ENCODE assay signal across 8 cellular contexts in the genomic region with DNA sequence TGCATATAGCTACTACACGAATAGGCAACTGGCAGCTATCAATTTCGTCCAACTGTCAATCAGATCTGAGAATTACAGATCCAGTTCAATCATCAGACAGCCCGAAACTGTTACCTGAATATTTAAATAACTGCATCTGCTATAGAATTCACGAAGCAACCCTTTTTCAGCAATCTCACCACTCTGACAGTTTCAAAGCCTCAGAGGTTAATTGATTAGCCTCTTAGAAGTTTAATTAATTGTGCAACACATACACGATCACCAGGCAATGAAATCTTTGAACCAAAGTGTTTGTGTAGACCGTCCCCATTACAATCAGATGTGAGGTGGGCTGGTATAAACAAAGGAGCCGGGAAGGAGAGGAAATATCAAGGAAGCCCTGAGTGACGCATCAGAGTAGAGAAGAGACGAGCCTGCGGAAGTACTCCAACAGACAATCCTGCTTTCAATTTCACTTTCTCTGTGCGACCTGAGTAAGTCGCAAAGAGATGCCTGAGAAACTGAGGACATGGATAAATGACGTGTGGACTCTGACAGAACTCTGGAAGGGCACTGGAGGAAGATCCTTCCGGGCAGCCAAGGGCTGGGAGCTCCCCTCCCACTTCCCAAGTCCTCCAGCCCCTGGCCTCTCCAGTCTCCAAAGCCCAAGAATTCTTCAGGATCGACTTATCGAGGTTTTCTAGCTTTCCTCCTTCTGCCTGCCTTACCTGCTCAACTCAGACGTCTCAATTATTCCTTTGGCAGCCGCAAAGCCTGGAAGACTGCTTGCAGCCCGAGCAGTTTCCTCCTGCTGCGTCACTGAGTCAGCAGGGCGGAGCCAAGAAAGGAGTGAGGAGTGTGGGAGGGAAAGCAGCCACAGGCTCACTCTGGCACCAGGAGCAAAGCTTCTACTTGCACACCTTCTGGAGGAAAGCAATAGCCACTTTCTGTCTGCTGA. TPM values are rescaled to one million over a fixed set of nuclear protein-coding genes. Genes with fewer than 3 reads are reported as not detected.
DNase-seq lines count a peak whose midpoint lies in the region; ATAC-seq and TF ChIP-seq lines count a peak whose summit lies in the region.

A gene with protein sequence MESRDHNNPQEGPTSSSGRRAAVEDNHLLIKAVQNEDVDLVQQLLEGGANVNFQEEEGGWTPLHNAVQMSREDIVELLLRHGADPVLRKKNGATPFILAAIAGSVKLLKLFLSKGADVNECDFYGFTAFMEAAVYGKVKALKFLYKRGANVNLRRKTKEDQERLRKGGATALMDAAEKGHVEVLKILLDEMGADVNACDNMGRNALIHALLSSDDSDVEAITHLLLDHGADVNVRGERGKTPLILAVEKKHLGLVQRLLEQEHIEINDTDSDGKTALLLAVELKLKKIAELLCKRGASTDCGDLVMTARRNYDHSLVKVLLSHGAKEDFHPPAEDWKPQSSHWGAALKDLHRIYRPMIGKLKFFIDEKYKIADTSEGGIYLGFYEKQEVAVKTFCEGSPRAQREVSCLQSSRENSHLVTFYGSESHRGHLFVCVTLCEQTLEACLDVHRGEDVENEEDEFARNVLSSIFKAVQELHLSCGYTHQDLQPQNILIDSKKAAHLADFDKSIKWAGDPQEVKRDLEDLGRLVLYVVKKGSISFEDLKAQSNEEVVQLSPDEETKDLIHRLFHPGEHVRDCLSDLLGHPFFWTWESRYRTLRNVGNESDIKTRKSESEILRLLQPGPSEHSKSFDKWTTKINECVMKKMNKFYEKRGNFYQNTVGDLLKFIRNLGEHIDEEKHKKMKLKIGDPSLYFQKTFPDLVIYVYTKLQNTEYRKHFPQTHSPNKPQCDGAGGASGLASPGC (minus strand): TSS at position 797 of the 937 bp plus-strand sequence. CDS start 2,450 bp downstream, outside the sequence.

- H2AFZ ChIP-seq in mesenchymal stem cell (ENCODE audit: low read depth, low read length), result peak within 1 kb of the TSS; percentile 74

- H3K27ac Mint-ChIP-seq in activated CD8-positive, alpha-beta T cell treated with anti-CD3 and anti-CD28 coated beads for 36 hours, result peak within 1 kb of the TSS; percentile 97

- peak within 1 kb of the TSS; percentile 44 for H2BK15ac ChIP-seq in mesenchymal stem cell (ENCODE audit: low read depth, poor library complexity, severe bottlenecking)

- POLR2A ChIA-PET in activated CD8-positive, alpha-beta T cell treated with anti-CD3 and anti-CD28 coated beads for 36 hours (lab: Charles Lee), result interaction anchor here (0.8 to 4.6 kb wide), 6 partner anchors 10 to 252 kb away, joined by 3 to 23 read pairs (median 3); no protein-coding TSS in a partner anchor

- H2BK12ac ChIP-seq in mesenchymal stem cell (ENCODE audit: low read length in 2 of 2), result peak within 1 kb of the TSS in 1 of 2 experiments; percentile 22

- no peak within 1 kb of the TSS for H2BK5ac ChIP-seq in mesenchymal stem cell (ENCODE audit: low read depth, low read length, poor library complexity, severe bottlenecking)

- peak within 1 kb of the TSS; percentile 98 for H4K8ac ChIP-seq in mesenchymal stem cell (ENCODE audit: low read length)

- 16% methylated on average over 20 of the region's 21 CpGs for WGBS in mesenchymal stem cell

- intact Hi-C loops in activated CD8-positive, alpha-beta T cell treated with anti-CD3 and anti-CD28 coated beads for 36 hours (cut with micrococcal nuclease), result no loop called here

- CTCF ChIA-PET in activated CD8-positive, alpha-beta T cell treated with anti-CD3 and anti-CD28 coated beads for 36 hours (lab: Charles Lee), result interaction anchor here (0.8 to 27.6 kb wide), 9 partner anchors 8 to 445 kb away, joined by 3 to 1003 read pairs (median 6); a partner anchor contains a TSS

- H2AK5ac ChIP-seq in mesenchymal stem cell (ENCODE audit: low read length, severe bottlenecking), result no peak within 1 kb of the TSS

- H2BK120ac ChIP-seq in mesenchymal stem cell (ENCODE audit: low read depth, low read length), result peak within 1 kb of the TSS; percentile 45

- H3K27ac ChIP-seq in mesenchymal stem cell (ENCODE audit: low read length, poor library complexity, severe bottlenecking), result peak within 1 kb of the TSS; percentile 10

- H3K36me3 ChIP-seq in endocrine pancreas (ENCODE audit: control insufficient read depth, insufficient read depth, low read length) (no peaks in the 10 kb centered on the region), mesenchymal stem cell (ENCODE audit: control insufficient read depth in 1 of 2, insufficient read depth in 2 of 2, low read depth in 1 of 2, low read length in 2 of 2) (peaks cover 0 to 18% of the 10 kb centered on the region in 2 experiments)

- TF ChIP-seq CTCF in activated CD8-positive, alpha-beta T cell treated with anti-CD3 and anti-CD28 coated beads for 36 hours (IDR thresholded peaks at IDR 0.05), result no peak

- peak within 1 kb of the TSS; percentile 99 for H3K4me3 ChIP-seq in endocrine pancreas (ENCODE audit: control insufficient read depth, insufficient read depth, low read length)
- H3K4me3 ChIP-seq in mesenchymal stem cell (ENCODE audit: insufficient read depth in 1 of 2, low read depth in 1 of 2, low read length in 2 of 2), result peak within 1 kb of the TSS; percentile 34 to 82

- no peak within 1 kb of the TSS for H3K23ac ChIP-seq in mesenchymal stem cell (ENCODE audit: low read length in 2 of 2)

- peak within 1 kb of the TSS; percentile 64 to 85 for H3K18ac ChIP-seq in mesenchymal stem cell (ENCODE audit: low read depth in 1 of 2, low read length in 2 of 2)

- H3K4ac ChIP-seq in mesenchymal stem cell (ENCODE audit: low read depth in 1 of 2, low read length in 2 of 2), result peak within 1 kb of the TSS; percentile 66 to 77

- H3K36me3 Mint-ChIP-seq in activated CD8-positive, alpha-beta T cell treated with anti-CD3 and anti-CD28 coated beads for 36 hours (ENCODE audit: low read depth), result peaks cover 13% of the 10 kb centered on the region

- H3K4me2 ChIP-seq in mesenchymal stem cell (ENCODE audit: low read length, poor library complexity, severe bottlenecking), result peak within 1 kb of the TSS; percentile 33

- H3K9me3 ChIP-seq in endocrine pancreas (ENCODE audit: control insufficient read depth, low read length) (no peaks in the 10 kb centered on the region), mesenchymal stem cell (ENCODE audit: control insufficient read depth, low read length) (no peaks in the 10 kb centered on the region)

- H3K27me3 Mint-ChIP-seq in activated CD8-positive, alpha-beta T cell treated with anti-CD3 and anti-CD28 coated beads for 36 hours, result no peaks in the 10 kb centered on the region

- H3K4me1 ChIP-seq in endocrine pancreas (ENCODE audit: control insufficient read depth, insufficient read depth, low read length), result peaks cover 5% of the 10 kb centered on the region
- no peaks in the 10 kb centered on the region for H3K4me1 ChIP-seq in mesenchymal stem cell (ENCODE audit: control insufficient read depth, insufficient read depth, low read depth, low read length)

- no peak within 1 kb of the TSS for H3K14ac ChIP-seq in mesenchymal stem cell (ENCODE audit: low read length in 2 of 2)

- H3K79me1 ChIP-seq in mesenchymal stem cell (replicated peaks; ENCODE audit: low read length, poor library complexity, severe bottlenecking), result no peaks in the 10 kb centered on the region

- H3K27me3 ChIP-seq in endocrine pancreas (ENCODE audit: control insufficient read depth, insufficient read depth, low read length) (no peaks in the 10 kb centered on the region), mesenchymal stem cell (ENCODE audit: control insufficient read depth in 1 of 2, insufficient read depth in 1 of 2, low read length in 2 of 2) (peaks cover 0 to 7% of the 10 kb centered on the region in 2 experiments)

- H4K91ac ChIP-seq in mesenchymal stem cell (ENCODE audit: low read length), result peak within 1 kb of the TSS; percentile 81

- H3K9me3 Mint-ChIP-seq in activated CD8-positive, alpha-beta T cell treated with anti-CD3 and anti-CD28 coated beads for 36 hours, result peaks cover 2% of the 10 kb centered on the region

- H3K4me1 Mint-ChIP-seq in activated CD8-positive, alpha-beta T cell treated with anti-CD3 and anti-CD28 coated beads for 36 hours (ENCODE audit: low read depth), result peaks cover 43% of the 10 kb centered on the region

- H3K4me3 Mint-ChIP-seq in activated CD8-positive, alpha-beta T cell treated with anti-CD3 and anti-CD28 coated beads for 36 hours, result peak within 1 kb of the TSS; percentile 98

- peak; percentile 43 for DNase-seq in activated gamma-delta T cell treated with Interleukin-2 at 50 U/mL for 16 hours
- no peak for DNase-seq in activated gamma-delta T cell (lab: John Stamatoyannopoulos, UW)
- DNase-seq in NCI-H226, result peak; percentile 82
- DNase-seq in activated CD8-positive, alpha-beta T cell treated with anti-CD3 and anti-CD28 coated beads for 36 hours, result peak; percentile 63
- peak; percentile 94 for DNase-seq in mesenchymal stem cell
- DNase-seq in stimulated activated CD8-positive, alpha-beta memory T cell treated with anti-CD3 and anti-CD28 coated beads, Interleukin-7, amount 100 ng/mL, for 1 hour (ENCODE audit: low read depth in 2 of 2), result peak; percentile 19 to 39

- peak within 1 kb of the TSS; percentile 98 for H3K9ac ChIP-seq in endocrine pancreas (ENCODE audit: control insufficient read depth, insufficient read depth, low read length)
- peak within 1 kb of the TSS; percentile 91 for H3K9ac ChIP-seq in mesenchymal stem cell (ENCODE audit: low read length)

- peak; percentile 84 for ATAC-seq in HG02759 (IDR thresholded peaks at IDR 0.05; ENCODE audit: unreplicated experiment)
- peak; percentile 92 for ATAC-seq in activated CD8-positive, alpha-beta T cell treated with anti-CD3 and anti-CD28 coated beads for 36 hours

RNA-seq across cellular contexts. Expression of the gene that starts here (rescaled TPM):
- total RNA-seq in activated CD8-positive, alpha-beta T cell treated with anti-CD3 and anti-CD28 coated beads for 36 hours, result 1 to 10 TPM; 3.7 TPM
- polyA plus RNA-seq in mesenchymal stem cell (2013, experiment 1 of 2), result 3.1 TPM
- polyA plus RNA-seq in mesenchymal stem cell (2013, experiment 2 of 2), result 3.3 TPM
